ENCODE assay signal across 8 cellular contexts in the genomic region with DNA sequence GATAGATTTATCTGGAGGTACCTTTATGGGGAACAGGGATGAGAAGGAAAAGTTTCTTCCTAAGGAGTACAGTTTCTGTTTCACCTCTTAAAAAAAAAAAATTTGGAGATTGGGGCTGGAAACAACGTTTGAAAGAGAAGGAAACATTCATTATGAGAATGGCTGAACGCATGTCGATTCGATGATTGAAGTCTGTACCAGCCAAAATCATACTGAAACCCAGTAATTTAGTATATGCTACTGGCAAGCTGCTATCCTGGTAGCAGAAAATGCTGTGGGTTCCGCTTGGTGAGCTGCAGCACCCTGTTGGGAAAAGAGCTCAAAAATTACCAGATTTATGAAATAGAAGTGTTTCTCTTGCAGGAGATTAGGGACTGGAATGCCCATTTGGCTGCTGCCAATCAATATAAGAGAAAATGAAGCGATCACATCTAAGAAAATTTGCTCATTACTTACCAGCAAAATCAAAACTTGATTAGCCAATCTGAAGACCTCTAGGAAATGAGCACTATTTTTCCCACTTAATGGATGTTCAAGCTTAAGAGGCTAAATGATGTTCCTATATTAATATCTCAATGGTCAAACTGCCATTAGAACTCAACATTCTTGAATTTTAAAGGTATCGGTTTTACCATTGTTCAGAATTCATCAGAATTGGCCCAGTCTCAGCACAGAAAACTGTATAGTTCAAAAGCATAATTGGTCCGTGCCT. TPM values are rescaled to one million over a fixed set of nuclear protein-coding genes. Genes with fewer than 3 reads are reported as not detected.
A peak's percentile ranks its signal among the peaks of the same experiment; 100 is the strongest.
DNase-seq lines count a peak whose midpoint lies in the region; ATAC-seq and TF ChIP-seq lines count a peak whose summit lies in the region.

No MANE protein-coding gene starts in this region.

- peaks cover 0 to 67% of the 10 kb centered on the region in 2 donors for H3K4me1 ChIP-seq in right atrium auricular region

- H3K9me3 Mint-ChIP-seq in activated T-cell treated with anti-CD3 and anti-CD28 coated beads, Interleukin-2, amount 50 U/mL, for 72 hours: no peaks in the 10 kb centered on the region

- H3K27me3 ChIP-seq in right atrium auricular region: no peaks in the 10 kb centered on the region

- H3K9me3 ChIP-seq in right atrium auricular region: no peaks in the 10 kb centered on the region

- TF ChIP-seq CTCF in right atrium auricular region (IDR thresholded peaks at IDR 0.05): no peak

- peaks cover 11% of the 10 kb centered on the region for H3K27me3 Mint-ChIP-seq in activated T-cell treated with anti-CD3 and anti-CD28 coated beads, Interleukin-2, amount 50 U/mL, for 72 hours (ENCODE audit: low read depth)

- H3K27ac Mint-ChIP-seq in activated T-cell treated with anti-CD3 and anti-CD28 coated beads, Interleukin-2, amount 50 U/mL, for 72 hours: peak overlapping the region; percentile 95

- no peak for DNase-seq in right atrium auricular region (ENCODE audit: low spot score)
- DNase-seq in Right ventricle myocardium inferior (ENCODE audit: missing footprints): no peak
- peak; percentile 56 to 58 for DNase-seq in activated T-cell treated with anti-CD3 and anti-CD28 coated beads, Interleukin-2, amount 50 U/mL, for 72 hours
- DNase-seq in stimulated activated naive CD8-positive, alpha-beta T cell treated with anti-CD3 and anti-CD28 coated beads, Interleukin-15, Interleukin-2, amounts not matched to agents 100 U/mL and 50 U/mL, for 24 hours: peak; percentile 27
- DNase-seq in GM03348 (ENCODE audit: low spot score): no peak
- DNase-seq in SK-N-DZ (ENCODE audit: low spot score): no peak

- H3K36me3 ChIP-seq in right atrium auricular region: no peaks in the 10 kb centered on the region

- H3K4me1 Mint-ChIP-seq in activated T-cell treated with anti-CD3 and anti-CD28 coated beads, Interleukin-2, amount 50 U/mL, for 72 hours (ENCODE audit: low read depth): peaks cover 42% of the 10 kb centered on the region

- H3K27ac ChIP-seq in right atrium auricular region: peak overlapping the region; percentile 98

- no peaks in the 10 kb centered on the region for H3K36me3 Mint-ChIP-seq in activated T-cell treated with anti-CD3 and anti-CD28 coated beads, Interleukin-2, amount 50 U/mL, for 72 hours (ENCODE audit: insufficient read depth in 2 of 2)

- H3K4me3 ChIP-seq in right atrium auricular region (peak overlapping the region; percentile 94 to 99), iPS-11a (ENCODE audit: low read depth, low read length) (peak overlapping the region; percentile 81)

- ATAC-seq in Right ventricle myocardium inferior (no peak), HG03108 (IDR thresholded peaks at IDR 0.05; ENCODE audit: unreplicated experiment) (peak; percentile 28)
- ATAC-seq in activated T-cell treated with anti-CD3 and anti-CD28 coated beads, Interleukin-2, amount 50 U/mL, for 72 hours (replicated peaks in 1 of 2): peak; percentile 60 to 63
- peak; percentile 37 for ATAC-seq in stimulated activated naive CD8-positive, alpha-beta T cell treated with anti-CD3 and anti-CD28 coated beads, Interleukin-15, Interleukin-2, amounts not matched to agents 100 U/mL and 50 U/mL, for 24 hours

- intact Hi-C loops in Right ventricle myocardium inferior (cut with DNase I): loop anchor here (1.0 to 2.0 kb wide), 2 partner anchors 22 to 46 kb away; no protein-coding TSS in a partner anchor

- peak overlapping the region; percentile 89 to 95 for H3K4me3 Mint-ChIP-seq in activated T-cell treated with anti-CD3 and anti-CD28 coated beads, Interleukin-2, amount 50 U/mL, for 72 hours

RNA-seq across cellular contexts. Expression of gene ITGB1, which starts 1.1 kb away (rescaled TPM):
- total RNA-seq in right atrium auricular region (1,000 to 10,000 TPM in 1 of 2 donors, 100 to 1,000 TPM in 1; 454 to 1,054 TPM), Right ventricle myocardium inferior (583 TPM)
- 10 to 100 TPM; 52.3 to 91.2 TPM for total RNA-seq in activated T-cell treated with anti-CD3 and anti-CD28 coated beads, Interleukin-2, amount 50 U/mL, for 72 hours
- polyA plus RNA-seq in SK-N-DZ (2014; cell fraction: cytosol; rRNA removed): 200 and 212 TPM in 2 replicates
- polyA plus RNA-seq in SK-N-DZ (2014; cell fraction: nucleus; rRNA removed): 73.8 and 74.9 TPM in 2 replicates

Comparison
In these comparisons a context has a peak if more than half of its experiments do, and no peak if none do; other contexts are left out.
1. DNase-seq: peak in activated T-cell treated with anti-CD3 and anti-CD28 coated beads, Interleukin-2, amount 50 U/mL, for 72 hours (2 of 2) and stimulated activated naive CD8-positive, alpha-beta T cell treated with anti-CD3 and anti-CD28 coated beads, Interleukin-15, Interleukin-2, amounts not matched to agents 100 U/mL and 50 U/mL, for 24 hours (single experiment); none in right atrium auricular region (single experiment), Right ventricle myocardium inferior (single experiment), GM03348 (single experiment) and SK-N-DZ (single experiment).